In genomic region chr2:63643486-63643885, GRCh38 we compare ENCODE assay signal across 22 cellular contexts. TPM values are rescaled to one million over a fixed set of nuclear protein-coding genes. Genes with fewer than 3 reads are reported as not detected.
DNase-seq lines count a peak whose midpoint lies in the region; ATAC-seq, FAIRE-seq and TF ChIP-seq lines count a peak whose summit lies in the region.
"Had no signal": no experiment of that assay in that cellular context is flagged by ENCODE, and none has a peak within 500 bp of the region (broad histone marks: within the 10 kb centered on the region; RNA-seq: fewer than 3 reads in every experiment).

No MANE protein-coding gene starts in this region.

- H3K27ac ChIP-seq in mammary epithelial cell (ENCODE audit: insufficient read depth, low read depth, low read length) (no peak overlapping the region), breast epithelium (no peak overlapping the region), astrocyte (ENCODE audit: low read depth, low read length) (no peak overlapping the region), foreskin keratinocyte (no peak overlapping the region)
- H3K27ac ChIP-seq: 22Rv1, GM23248, RWPE1, SJSA1 had no signal

- no peak overlapping the region for H3K4me2 ChIP-seq in mammary epithelial cell (ENCODE audit: insufficient read depth, low read depth, low read length)
- H3K4me2 ChIP-seq in astrocyte (ENCODE audit: low read length): no peak overlapping the region

- intact Hi-C loops in mammary epithelial cell (cut with micrococcal nuclease): no loop called here
- intact Hi-C loops in breast epithelium (cut with DNase I; ENCODE audit: low total_unique reads): no loop called here

- DNase-seq in mammary epithelial cell (peak; percentile 61), breast epithelium (ENCODE audit: low spot score in 2 of 2) (no peak), astrocyte (ENCODE audit: low read depth) (no peak), foreskin keratinocyte (peak; percentile 28 to 49), urothelium cell line (ENCODE audit: low spot score) (no peak), T-helper 1 cell (no peak)
- no peak for DNase-seq in effector memory CD8-positive, alpha-beta T cell
- DNase-seq: DMS79 treated with DMSO at 0.1 percent for 48 hours, GM23248, MV-4-11, NCI-H1417, NCI-H187 treated with DMSO at 0.1 percent for 48 hours, NCI-H345, NCI-H524 treated with DMSO at 0.1 percent for 48 hours, PC-3 had no signal

- no peaks in the 10 kb centered on the region for H3K36me3 Mint-ChIP-seq in astrocyte (ENCODE audit: low read depth, unreplicated experiment)
- no peaks in the 10 kb centered on the region for H3K36me3 Mint-ChIP-seq in effector memory CD8-positive, alpha-beta T cell (ENCODE audit: insufficient read depth)

- H3K79me2 ChIP-seq in mammary epithelial cell (ENCODE audit: insufficient read depth, low read length) (no peaks in the 10 kb centered on the region), astrocyte (ENCODE audit: insufficient read depth, low read length) (no peaks in the 10 kb centered on the region)

- CTCF ChIA-PET in mammary epithelial cell (lab: Charles Lee; ENCODE audit: low non-redundant PET): no interaction called here

- H3K27me3 Mint-ChIP-seq in astrocyte (ENCODE audit: low read depth, unreplicated experiment): no peaks in the 10 kb centered on the region
- peaks cover 12 to 31% of the 10 kb centered on the region in 2 donors for H3K27me3 Mint-ChIP-seq in effector memory CD8-positive, alpha-beta T cell

- peaks cover 4% of the 10 kb centered on the region for H3K4me1 Mint-ChIP-seq in astrocyte (ENCODE audit: low read depth, unreplicated experiment)
- no peaks in the 10 kb centered on the region for H3K4me1 Mint-ChIP-seq in effector memory CD8-positive, alpha-beta T cell (ENCODE audit: low read depth in 2 of 2)
- H3K4me1 Mint-ChIP-seq: B cell had no signal

- no peak for TF ChIP-seq CTCF in mammary epithelial cell (conservative IDR thresholded peaks at IDR 0.05 in 1 of 2, IDR thresholded peaks at IDR 0.05 in 1 of 2; ENCODE audit: extremely low read depth in 1 of 2, insufficient read depth in 1 of 2, low read depth in 1 of 2, low read length in 2 of 2)
- TF ChIP-seq CTCF in breast epithelium (IDR thresholded peaks at IDR 0.05): no peak
- no peak for TF ChIP-seq CTCF in astrocyte (IDR thresholded peaks at IDR 0.05; ENCODE audit: insufficient read depth, low read depth, low read length)
- TF ChIP-seq CTCF in foreskin keratinocyte (conservative IDR thresholded peaks at IDR 0.05): no peak

- H3K9me3 ChIP-seq in mammary epithelial cell (replicated peaks; ENCODE audit: insufficient read depth, low read length) (no peaks in the 10 kb centered on the region), breast epithelium (peaks cover 0 to 8% of the 10 kb centered on the region in 2 donors), astrocyte (ENCODE audit: insufficient read depth, low read depth, low read length) (no peaks in the 10 kb centered on the region)
- H3K9me3 ChIP-seq: SJSA1 had no signal

- no TSS peak for BruUV-seq in mammary epithelial cell (replicated peaks; lab: Mats Ljungman, UMichigan)

- H3K27ac Mint-ChIP-seq in astrocyte (ENCODE audit: unreplicated experiment): no peak overlapping the region
- no peak overlapping the region for H3K27ac Mint-ChIP-seq in effector memory CD8-positive, alpha-beta T cell
- H3K27ac Mint-ChIP-seq: B cell had no signal

- dilution Hi-C loops in mammary epithelial cell (cut with HindIII; ENCODE audit: low sequenced_read_pairs): no loop called here

- no peak overlapping the region for H2AFZ ChIP-seq in mammary epithelial cell (ENCODE audit: low read depth, low read length)
- H2AFZ ChIP-seq in astrocyte (ENCODE audit: low read depth, low read length): no peak overlapping the region
- H2AFZ ChIP-seq: GM23248 had no signal

- no peak for TF ChIP-seq POLR2A in breast epithelium (IDR thresholded peaks at IDR 0.05)

- WGBS in mammary epithelial cell (ENCODE audit: low coverage, missing lambda C conversion rate): 89% methylated on average over 1 of the region's 1 CpG

- H3K4me3 ChIP-seq in mammary epithelial cell (replicated peaks in 1 of 3; ENCODE audit: insufficient read depth in 1 of 3, low read depth in 2 of 3, low read length in 3 of 3): no peak overlapping the region
- H3K4me3 ChIP-seq in breast epithelium: no peak overlapping the region
- H3K4me3 ChIP-seq in astrocyte (ENCODE audit: insufficient read depth, low read depth, low read length): no peak overlapping the region
- H3K4me3 ChIP-seq: GM23248, SJSA1 had no signal

- H3K9ac ChIP-seq in mammary epithelial cell (ENCODE audit: insufficient read depth, low read length) (no peak overlapping the region), astrocyte (ENCODE audit: low read length) (no peak overlapping the region)
- H3K9ac ChIP-seq: GM23248 had no signal

- in situ Hi-C loops in mammary epithelial cell (cut with MboI; ENCODE audit: low sequenced_read_pairs in 2 of 2): no loop called here

- H3K4me1 ChIP-seq in mammary epithelial cell (ENCODE audit: insufficient read depth, low read length) (no peaks in the 10 kb centered on the region), breast epithelium (no peaks in the 10 kb centered on the region), astrocyte (ENCODE audit: insufficient read depth, low read length) (no peaks in the 10 kb centered on the region), foreskin keratinocyte (no peaks in the 10 kb centered on the region)
- H3K4me1 ChIP-seq: SJSA1 had no signal

- no peaks in the 10 kb centered on the region for H4K20me1 ChIP-seq in mammary epithelial cell (ENCODE audit: insufficient read depth, low read length)
- no peaks in the 10 kb centered on the region for H4K20me1 ChIP-seq in astrocyte (ENCODE audit: insufficient read depth, low read length)

- no peaks in the 10 kb centered on the region for H3K9me3 Mint-ChIP-seq in astrocyte (ENCODE audit: unreplicated experiment)
- H3K9me3 Mint-ChIP-seq in effector memory CD8-positive, alpha-beta T cell: no peaks in the 10 kb centered on the region

- H3K27me3 ChIP-seq in mammary epithelial cell (ENCODE audit: insufficient read depth, low read length) (no peaks in the 10 kb centered on the region), breast epithelium (no peaks in the 10 kb centered on the region), astrocyte (ENCODE audit: insufficient read depth, low read length) (no peaks in the 10 kb centered on the region), foreskin keratinocyte (no peaks in the 10 kb centered on the region)
- H3K27me3 ChIP-seq: SJSA1 had no signal

- no peaks in the 10 kb centered on the region for H3K36me3 ChIP-seq in mammary epithelial cell (ENCODE audit: insufficient read depth, low read length)
- no peaks in the 10 kb centered on the region for H3K36me3 ChIP-seq in breast epithelium
- H3K36me3 ChIP-seq in astrocyte (ENCODE audit: insufficient read depth, low read length): no peaks in the 10 kb centered on the region
- H3K36me3 ChIP-seq: SJSA1 had no signal

- ATAC-seq in foreskin keratinocyte (peak; percentile 41), GM21723 (IDR thresholded peaks at IDR 0.05; ENCODE audit: unreplicated experiment) (no peak)
- ATAC-seq in effector memory CD8-positive, alpha-beta T cell (replicated peaks): no peak
- ATAC-seq: HCT116, PC-3 had no signal

- H3K4me3 Mint-ChIP-seq in astrocyte (ENCODE audit: unreplicated experiment): no peak overlapping the region
- H3K4me3 Mint-ChIP-seq in effector memory CD8-positive, alpha-beta T cell: no peak overlapping the region
- H3K4me3 Mint-ChIP-seq: B cell had no signal

- peak; percentile 9 for FAIRE-seq in astrocyte (lab: Jason Lieb, UNC)
- FAIRE-seq in urothelium cell line (lab: Jason Lieb, UNC): peak; percentile 76
- FAIRE-seq: G401.6 had no signal

RNA-seq across cellular contexts. Expression of gene MDH1, which starts 54.7 kb away (rescaled TPM):
- total RNA-seq in mammary epithelial cell: 100 to 1,000 TPM; 112 to 133 TPM
- polyA plus RNA-seq in mammary epithelial cell: 277 TPM
- 99.1 TPM for polyA minus RNA-seq in mammary epithelial cell
- 100 to 1,000 TPM; 125 to 574 (median 147) TPM for total RNA-seq in breast epithelium
- total RNA-seq in astrocyte: 175 and 177 TPM in 2 replicates
- total RNA-seq in foreskin keratinocyte: 235 and 257 TPM in 2 replicates
- 208 and 249 TPM in 2 replicates for polyA plus RNA-seq in foreskin keratinocyte

RNA-seq across cellular contexts. Expression of gene WDPCP, which starts 55.2 kb away (rescaled TPM):
- total RNA-seq in mammary epithelial cell (10 to 100 TPM in 1 of 2 donors, 1 to 10 TPM in 1; 5.4 to 11.0 TPM), breast epithelium (10 to 100 TPM; 25.2 to 37.4 (median 29.4) TPM), astrocyte (13.6 and 15.1 TPM in 2 replicates), foreskin keratinocyte (3.4 and 3.7 TPM in 2 replicates)
- polyA plus RNA-seq in mammary epithelial cell (1.8 TPM), foreskin keratinocyte (0.69 and 1.6 TPM in 2 replicates)
- 2.8 TPM for polyA minus RNA-seq in mammary epithelial cell

Comparison
In these comparisons a context has a peak if more than half of its experiments do, and no peak if none do; other contexts are left out.
1. DNase-seq: peak in mammary epithelial cell (single experiment) and foreskin keratinocyte (2 of 2); none in breast epithelium (0 of 2), astrocyte (single experiment), urothelium cell line (single experiment), effector memory CD8-positive, alpha-beta T cell (0 of 3) and T-helper 1 cell (0 of 5).